ENCODE assay signal across 11 cellular contexts in genomic region chr14:35335388-35336092, GRCh38. TPM values are rescaled to one million over a fixed set of nuclear protein-coding genes. Genes with fewer than 3 reads are reported as not detected.
DNase-seq lines count a peak whose midpoint lies in the region; ATAC-seq and TF ChIP-seq lines count a peak whose summit lies in the region.
"Had no signal": no experiment of that assay in that cellular context is flagged by ENCODE, and none has a peak within 500 bp of the region (broad histone marks: within the 10 kb centered on the region; RNA-seq: fewer than 3 reads in every experiment).

No MANE protein-coding gene starts in this region.

- H3K4ac ChIP-seq in mesendoderm (ENCODE audit: low read depth, low read length): no peak overlapping the region

- no peak overlapping the region for H3K9ac ChIP-seq in mesendoderm (ENCODE audit: low read length)

- intact Hi-C loops in dendritic cell treated with granulocyte-macrophage colony-stimulating factor and Interleukin-4, amounts not matched to agents 40 ng/mL and 50 ng/mL, for 4 days (cut with micrococcal nuclease): no loop called here

- H2AK5ac ChIP-seq in mesendoderm (ENCODE audit: low read length): no peak overlapping the region

- no peak overlapping the region for H3K23ac ChIP-seq in mesendoderm (ENCODE audit: low read length)

- H3K27ac Mint-ChIP-seq in activated T-cell treated with anti-CD3 and anti-CD28 coated beads, Interleukin-2, amount 50 U/mL, for 72 hours: peak overlapping the region; percentile 57
- no peak overlapping the region for H3K27ac Mint-ChIP-seq in activated T-cell treated with anti-CD3 and anti-CD28 coated beads, Interleukin-2, amount 50 U/mL, for 24 hours
- peak overlapping the region; percentile 95 for H3K27ac Mint-ChIP-seq in dendritic cell treated with granulocyte-macrophage colony-stimulating factor and Interleukin-4, amounts not matched to agents 40 ng/mL and 50 ng/mL, for 4 days

- no peak overlapping the region for H4K5ac ChIP-seq in mesendoderm (ENCODE audit: low read length)

- H2BK120ac ChIP-seq in mesendoderm (ENCODE audit: low read depth, low read length): peak overlapping the region; percentile 2

- H3K4me3 Mint-ChIP-seq in activated T-cell treated with anti-CD3 and anti-CD28 coated beads, Interleukin-2, amount 50 U/mL, for 72 hours: peak overlapping the region in 1 of 2 donors; percentile 17
- no peak overlapping the region for H3K4me3 Mint-ChIP-seq in activated T-cell treated with anti-CD3 and anti-CD28 coated beads, Interleukin-2, amount 50 U/mL, for 24 hours
- no peak overlapping the region for H3K4me3 Mint-ChIP-seq in dendritic cell treated with granulocyte-macrophage colony-stimulating factor and Interleukin-4, amounts not matched to agents 40 ng/mL and 50 ng/mL, for 4 days

- DNase-seq in activated T-cell treated with anti-CD3 and anti-CD28 coated beads, Interleukin-2, amount 50 U/mL, for 72 hours: no peak
- DNase-seq in activated T-cell treated with anti-CD3 and anti-CD28 coated beads, Interleukin-2, amount 50 U/mL, for 24 hours: no peak
- DNase-seq in mesendoderm (no peak), upper lobe of left lung (peak in 1 of 2 donors; percentile 73), GM10266 (ENCODE audit: extremely low spot score) (no peak), NCI-H1930 (lab: John Stamatoyannopoulos, UW) (no peak)
- DNase-seq in stimulated activated CD4-positive, alpha-beta T cell treated with anti-CD3 and anti-CD28 coated beads, Interleukin-2, amount 100 ng/mL, for 24 hours: no peak
- DNase-seq: activated CD4-positive, CD25-positive, alpha-beta regulatory T cell; AML-193; NCI-H2107 had no signal

- H3K79me1 ChIP-seq in mesendoderm (ENCODE audit: low read length): no peaks in the 10 kb centered on the region

- H3K4me2 ChIP-seq in mesendoderm (ENCODE audit: low read length): no peak overlapping the region

- TF ChIP-seq POLR2A in upper lobe of left lung (IDR thresholded peaks at IDR 0.05): no peak

- no peaks in the 10 kb centered on the region for H3K36me3 Mint-ChIP-seq in activated T-cell treated with anti-CD3 and anti-CD28 coated beads, Interleukin-2, amount 50 U/mL, for 72 hours (ENCODE audit: insufficient read depth in 2 of 2)
- H3K36me3 Mint-ChIP-seq in activated T-cell treated with anti-CD3 and anti-CD28 coated beads, Interleukin-2, amount 50 U/mL, for 24 hours (ENCODE audit: low read depth): no peaks in the 10 kb centered on the region
- H3K36me3 Mint-ChIP-seq in dendritic cell treated with granulocyte-macrophage colony-stimulating factor and Interleukin-4, amounts not matched to agents 40 ng/mL and 50 ng/mL, for 4 days (ENCODE audit: low read depth): no peaks in the 10 kb centered on the region

- H3K4me1 Mint-ChIP-seq in activated T-cell treated with anti-CD3 and anti-CD28 coated beads, Interleukin-2, amount 50 U/mL, for 72 hours (ENCODE audit: low read depth): peaks cover 53% of the 10 kb centered on the region
- peaks cover 40% of the 10 kb centered on the region for H3K4me1 Mint-ChIP-seq in activated T-cell treated with anti-CD3 and anti-CD28 coated beads, Interleukin-2, amount 50 U/mL, for 24 hours (ENCODE audit: low read depth)
- H3K4me1 Mint-ChIP-seq in dendritic cell treated with granulocyte-macrophage colony-stimulating factor and Interleukin-4, amounts not matched to agents 40 ng/mL and 50 ng/mL, for 4 days (ENCODE audit: low read depth): peaks cover 79% of the 10 kb centered on the region

- H3K79me2 ChIP-seq in mesendoderm (ENCODE audit: control insufficient read depth, insufficient read depth, low read length): no peaks in the 10 kb centered on the region

- H3K4me3 ChIP-seq in mesendoderm (ENCODE audit: low read length) (no peak overlapping the region), upper lobe of left lung (peak overlapping the region in 1 of 4 donors; percentile 7)

- H3K9me3 Mint-ChIP-seq in activated T-cell treated with anti-CD3 and anti-CD28 coated beads, Interleukin-2, amount 50 U/mL, for 72 hours: no peaks in the 10 kb centered on the region
- H3K9me3 Mint-ChIP-seq in activated T-cell treated with anti-CD3 and anti-CD28 coated beads, Interleukin-2, amount 50 U/mL, for 24 hours: no peaks in the 10 kb centered on the region
- no peaks in the 10 kb centered on the region for H3K9me3 Mint-ChIP-seq in dendritic cell treated with granulocyte-macrophage colony-stimulating factor and Interleukin-4, amounts not matched to agents 40 ng/mL and 50 ng/mL, for 4 days

- no peaks in the 10 kb centered on the region for H3K9me3 ChIP-seq in upper lobe of left lung

- H3K36me3 ChIP-seq in mesendoderm (ENCODE audit: control insufficient read depth, insufficient read depth, low read length) (no peaks in the 10 kb centered on the region), upper lobe of left lung (no peaks in the 10 kb centered on the region)

- no peak overlapping the region for H2BK5ac ChIP-seq in mesendoderm (ENCODE audit: low read length)

- TF ChIP-seq CTCF in upper lobe of left lung (IDR thresholded peaks at IDR 0.05): no peak
- TF ChIP-seq CTCF in GM10266 (IDR thresholded peaks at IDR 0.05; ENCODE audit: control insufficient read depth, insufficient read depth, low read depth, missing control alignments): no peak

- no CpG with 5 or more reads among the region's 13 CpGs for WGBS in mesendoderm (ENCODE audit: extremely low coverage, insufficient coverage, low lambda C conversion rate)
- WGBS in upper lobe of left lung, 2 donors: 48 to 65% methylated on average over 12 to 13 of the region's 13 CpGs

- peak in 2 of 4 donors; percentile 9 to 77 for TF ChIP-seq EP300 in upper lobe of left lung (IDR thresholded peaks at IDR 0.05)

- H3K4me1 ChIP-seq in mesendoderm (ENCODE audit: control insufficient read depth, low read depth, low read length) (peaks cover 10% of the 10 kb centered on the region), upper lobe of left lung (peaks cover 86 to 91% (median 88%) of the 10 kb centered on the region in 4 donors)

- peak overlapping the region; percentile 9 for H3K56ac ChIP-seq in mesendoderm (ENCODE audit: low read length)

- peak overlapping the region; percentile 56 for H3K18ac ChIP-seq in mesendoderm (ENCODE audit: low read length)

- ATAC-seq in activated T-cell treated with anti-CD3 and anti-CD28 coated beads, Interleukin-2, amount 50 U/mL, for 72 hours (replicated peaks in 1 of 2): no peak
- no peak for ATAC-seq in upper lobe of left lung (ENCODE audit: low FRiP score in 2 of 2)

- H3K27me3 ChIP-seq in mesendoderm (ENCODE audit: insufficient read depth, low read length, poor library complexity) (no peaks in the 10 kb centered on the region), upper lobe of left lung (no peaks in the 10 kb centered on the region)

- no peaks in the 10 kb centered on the region for H3K27me3 Mint-ChIP-seq in activated T-cell treated with anti-CD3 and anti-CD28 coated beads, Interleukin-2, amount 50 U/mL, for 72 hours (ENCODE audit: low read depth)
- H3K27me3 Mint-ChIP-seq in activated T-cell treated with anti-CD3 and anti-CD28 coated beads, Interleukin-2, amount 50 U/mL, for 24 hours: no peaks in the 10 kb centered on the region
- H3K27me3 Mint-ChIP-seq in dendritic cell treated with granulocyte-macrophage colony-stimulating factor and Interleukin-4, amounts not matched to agents 40 ng/mL and 50 ng/mL, for 4 days: no peaks in the 10 kb centered on the region

- H4K8ac ChIP-seq in mesendoderm (ENCODE audit: low read depth, low read length): no peak overlapping the region

- H3K27ac ChIP-seq in mesendoderm (ENCODE audit: low read depth, low read length) (no peak overlapping the region), upper lobe of left lung (peak overlapping the region; percentile 82 to 97 (median 88))

- no peak overlapping the region for H2BK15ac ChIP-seq in mesendoderm (replicated peaks; ENCODE audit: low read depth)

RNA-seq across cellular contexts. Expression of gene PSMA6, which starts 43.4 kb away (rescaled TPM):
- total RNA-seq in activated T-cell treated with anti-CD3 and anti-CD28 coated beads, Interleukin-2, amount 50 U/mL, for 72 hours: 100 to 1,000 TPM; 325 to 349 TPM
- 410 TPM for polyA plus RNA-seq in mesendoderm (2013, experiment 1 of 2)
- polyA plus RNA-seq in mesendoderm (2013, experiment 2 of 2): 407 TPM
- 100 to 1,000 TPM in 4 of 6 donors, 10 to 100 TPM in 2; 63.9 to 213 (median 162) TPM for total RNA-seq in upper lobe of left lung
